Comparison of ENCODE assay signal across 1 cellular context in the genomic region with DNA sequence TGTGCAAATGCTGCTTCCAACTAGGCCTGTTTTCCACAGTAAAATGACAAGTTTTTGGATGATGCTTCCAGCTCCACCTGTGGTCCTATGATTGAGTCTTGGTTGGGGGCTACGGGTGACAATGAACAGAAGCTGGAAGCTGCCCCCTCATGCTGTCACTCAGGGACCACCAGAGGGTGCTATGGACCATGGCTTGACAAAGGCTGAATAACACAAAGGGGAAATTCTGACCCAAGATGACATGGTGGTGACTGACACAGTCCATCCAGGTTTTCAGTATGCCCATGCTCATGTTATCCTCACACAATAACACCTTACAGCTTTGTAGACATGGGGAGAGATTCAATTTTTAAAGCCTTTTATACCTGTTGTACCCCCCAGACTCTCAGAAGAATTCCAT.
TF ChIP-seq lines count a peak whose summit lies in the region.

No MANE protein-coding gene starts in this region.

TF ChIP-seq in SK-N-SH treated with all-trans-retinoic acid at 6 μM for 48 hours, 23 proteins besides CTCF, POLR2A, EP300 and RAD21 (continued from another document):
- TF ChIP-seq ZC3H10 (CRISPR knock-in tag; IDR thresholded peaks at IDR 0.05) = no peak
- no peak for TF ChIP-seq CSDC2 (CRISPR knock-in tag; IDR thresholded peaks at IDR 0.05)
